19 cellular contexts compared by ENCODE assay signal in the genomic region with DNA sequence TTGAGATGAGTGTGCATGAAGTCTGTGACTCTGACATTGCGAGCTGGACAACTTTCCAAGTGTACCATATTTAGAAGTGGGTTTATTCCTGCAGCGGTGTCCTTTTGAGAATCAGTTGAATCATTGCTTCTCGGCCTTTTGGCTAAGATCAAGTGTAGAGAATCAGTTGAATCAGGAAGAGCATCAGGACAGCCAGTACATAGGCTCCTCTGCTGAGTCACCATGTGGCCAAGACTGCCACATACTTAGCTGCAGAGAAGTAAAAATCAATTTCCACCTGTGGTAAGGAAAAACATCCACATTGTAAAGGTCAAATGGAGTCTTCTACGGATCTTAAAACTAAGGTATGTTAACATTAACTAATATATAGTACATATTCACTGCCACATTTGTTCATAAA.
"Had no signal": no experiment of that assay in that cellular context is flagged by ENCODE, and none has a peak within 500 bp of the region (broad histone marks: within the 10 kb centered on the region; RNA-seq: fewer than 3 reads in every experiment).

No MANE protein-coding gene starts in this region.

- ATAC-seq: activated CD4-positive, alpha-beta T cell treated with anti-CD3 and anti-CD28 coated beads for 36 hours; activated CD8-positive, alpha-beta T cell treated with anti-CD3 and anti-CD28 coated beads for 36 hours; activated T-cell treated with anti-CD3 and anti-CD28 coated beads, Interleukin-2, amount 50 U/mL, for 72 hours; mucosa of descending colon; naive thymus-derived CD8-positive, alpha-beta T cell; right cardiac atrium; upper lobe of right lung had no signal

- H3K9me3 Mint-ChIP-seq: activated CD8-positive, alpha-beta T cell treated with anti-CD3 and anti-CD28 coated beads for 36 hours; activated naive CD8-positive, alpha-beta T cell treated with anti-CD3 and anti-CD28 coated beads for 36 hours; activated T-cell treated with anti-CD3 and anti-CD28 coated beads, Interleukin-2, amount 50 U/mL, for 72 hours had no signal

- H3K27ac Mint-ChIP-seq: activated CD4-positive, alpha-beta T cell treated with anti-CD3 and anti-CD28 coated beads for 36 hours; activated CD8-positive, alpha-beta T cell treated with anti-CD3 and anti-CD28 coated beads for 36 hours; activated naive CD8-positive, alpha-beta T cell treated with anti-CD3 and anti-CD28 coated beads for 36 hours; activated T-cell treated with anti-CD3 and anti-CD28 coated beads, Interleukin-2, amount 50 U/mL, for 72 hours; immature natural killer cell; naive thymus-derived CD8-positive, alpha-beta T cell; progenitor cell of endocrine pancreas had no signal

- H3K27me3 ChIP-seq: breast epithelium, esophagus muscularis mucosa, neutrophil, upper lobe of right lung had no signal

- H3K9me3 ChIP-seq: breast epithelium, esophagus muscularis mucosa, mucosa of descending colon, neutrophil, upper lobe of right lung had no signal

- H3K4me3 Mint-ChIP-seq: activated CD4-positive, alpha-beta T cell treated with anti-CD3 and anti-CD28 coated beads for 36 hours; activated CD8-positive, alpha-beta T cell treated with anti-CD3 and anti-CD28 coated beads for 36 hours; activated naive CD8-positive, alpha-beta T cell treated with anti-CD3 and anti-CD28 coated beads for 36 hours; activated T-cell treated with anti-CD3 and anti-CD28 coated beads, Interleukin-2, amount 50 U/mL, for 72 hours; immature natural killer cell; naive thymus-derived CD8-positive, alpha-beta T cell had no signal

- H3K27ac ChIP-seq: breast epithelium, esophagus muscularis mucosa, neutrophil, upper lobe of right lung, WERI-Rb-1 had no signal

- H3K27me3 Mint-ChIP-seq: progenitor cell of endocrine pancreas had no signal

- H3K4me1 Mint-ChIP-seq: activated CD4-positive, alpha-beta T cell treated with anti-CD3 and anti-CD28 coated beads for 36 hours; activated naive CD8-positive, alpha-beta T cell treated with anti-CD3 and anti-CD28 coated beads for 36 hours; immature natural killer cell; naive thymus-derived CD8-positive, alpha-beta T cell had no signal

- H3K36me3 Mint-ChIP-seq: activated naive CD8-positive, alpha-beta T cell treated with anti-CD3 and anti-CD28 coated beads for 36 hours; immature natural killer cell; naive thymus-derived CD8-positive, alpha-beta T cell had no signal

- DNase-seq: activated CD4-positive, alpha-beta T cell treated with anti-CD3 and anti-CD28 coated beads for 36 hours; activated CD8-positive, alpha-beta memory T cell treated with anti-CD3 and anti-CD28 coated beads, Interleukin-2, amount 50 U/mL, for 4 hours; activated CD8-positive, alpha-beta T cell treated with anti-CD3 and anti-CD28 coated beads for 36 hours; activated gamma-delta T cell treated with Interleukin-2 at 50 U/mL for 16 hours; activated naive CD8-positive, alpha-beta T cell treated with anti-CD3 and anti-CD28 coated beads for 36 hours; activated T-cell treated with anti-CD3 and anti-CD28 coated beads, Interleukin-2, amount 50 U/mL, for 72 hours; immature natural killer cell; mammary epithelial cell; mucosa of descending colon; naive thymus-derived CD8-positive, alpha-beta T cell; right cardiac atrium; stimulated activated naive CD4-positive, alpha-beta T cell; T-helper 2 cell; upper lobe of right lung; WERI-Rb-1 had no signal
